Comparison of ENCODE assay signal across 18 cellular contexts in the genomic region with DNA sequence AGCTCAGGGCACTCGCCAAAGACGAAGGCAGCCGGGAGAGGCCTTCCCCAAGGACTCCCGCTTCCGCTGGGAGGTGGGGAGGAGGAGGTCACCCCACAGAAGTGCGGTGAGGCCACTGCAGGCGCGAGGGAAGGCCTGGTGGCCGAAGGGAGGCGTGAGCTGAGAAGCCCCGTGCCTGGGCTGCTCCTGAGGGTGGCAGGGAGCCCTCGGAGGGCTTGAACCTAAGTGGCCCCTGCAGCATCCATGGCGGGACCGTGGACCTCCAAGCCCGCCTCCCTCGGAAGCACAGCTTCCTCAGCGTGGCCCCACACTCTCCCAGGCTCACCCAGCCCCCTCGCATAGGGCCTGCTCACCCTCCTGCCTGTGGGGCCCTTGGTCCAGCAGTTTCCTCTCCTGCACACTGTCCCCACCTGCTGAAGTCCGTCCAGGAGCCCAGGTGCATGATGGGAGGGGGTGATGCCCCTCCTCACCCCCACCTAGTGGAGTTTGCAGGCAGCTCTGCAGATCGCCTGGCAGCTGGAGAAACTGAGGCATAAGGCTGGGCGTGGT. TPM values are rescaled to one million over a fixed set of nuclear protein-coding genes. Genes with fewer than 3 reads are reported as not detected.
DNase-seq lines count a peak whose midpoint lies in the region; ATAC-seq, FAIRE-seq and TF ChIP-seq lines count a peak whose summit lies in the region.
"Had no signal": no experiment of that assay in that cellular context is flagged by ENCODE, and none has a peak within 500 bp of the region (broad histone marks: within the 10 kb centered on the region; RNA-seq: fewer than 3 reads in every experiment).

No MANE protein-coding gene starts in this region.

- H3K27me3 ChIP-seq in mesenchymal stem cell (ENCODE audit: control insufficient read depth in 1 of 2, insufficient read depth in 1 of 2, low read length in 2 of 2): peaks cover 8 to 72% of the 10 kb centered on the region in 2 experiments
- peaks cover 7% of the 10 kb centered on the region; the same call in 1 of the 2 replicates for H3K27me3 ChIP-seq in GM23248 (replicated peaks; ENCODE audit: insufficient read depth)

- DNase-seq in DMS 273 (lab: John Stamatoyannopoulos, UW; ENCODE audit: unreplicated experiment): peak; percentile 59
- no peak for DNase-seq in DMS 273 treated with DMSO at 0.1 percent for 48 hours (lab: John Stamatoyannopoulos, UW)
- peak; percentile 71 for DNase-seq in H54 (ENCODE audit: insufficient read length, low spot score)
- peak; percentile 26 for DNase-seq in RPMI7951 (ENCODE audit: low read depth)
- DNase-seq in mesenchymal stem cell: no peak
- no peak for DNase-seq in GM23248
- no peak for DNase-seq in medulla oblongata (ENCODE audit: extremely low spot score)
- DNase-seq: C1 segment of cervical spinal cord, MM.1S, NCI-H1417 treated with DMSO at 0.1 percent for 48 hours, NCI-H1930, NCI-H2227 treated with DMSO at 0.1 percent for 48 hours, NCI-H526 had no signal

- no peak for TF ChIP-seq POLR2A in H54 (IDR thresholded peaks at IDR 0.05; ENCODE audit: low read depth, low read length)

- no peak overlapping the region for H3K4ac ChIP-seq in mesenchymal stem cell (ENCODE audit: low read depth in 1 of 2, low read length in 2 of 2)

- no peak overlapping the region for H3K4me2 ChIP-seq in mesenchymal stem cell (ENCODE audit: low read length, poor library complexity, severe bottlenecking)
- no peak overlapping the region for H3K4me2 ChIP-seq in GM23248 (ENCODE audit: unreplicated experiment)

- no peak for ATAC-seq in GM21390 (IDR thresholded peaks at IDR 0.05; ENCODE audit: unreplicated experiment)

- peak overlapping the region; percentile 60 for H2AK5ac ChIP-seq in mesenchymal stem cell (ENCODE audit: low read length, severe bottlenecking)

- peaks cover 36% of the 10 kb centered on the region for H3K4me1 ChIP-seq in mesenchymal stem cell (ENCODE audit: control insufficient read depth, insufficient read depth, low read depth, low read length)
- no peaks in the 10 kb centered on the region for H3K4me1 ChIP-seq in GM23248 (ENCODE audit: insufficient read depth)

- H3K14ac ChIP-seq in mesenchymal stem cell (ENCODE audit: low read length in 2 of 2): no peak overlapping the region

- H3K9me3 ChIP-seq in mesenchymal stem cell (ENCODE audit: control insufficient read depth, low read length): no peaks in the 10 kb centered on the region
- H3K9me3 ChIP-seq in GM23248 (ENCODE audit: low read depth): no peaks in the 10 kb centered on the region

- H3K9me2 ChIP-seq in GM23248 (ENCODE audit: insufficient read depth): no peaks in the 10 kb centered on the region

- H3K9ac ChIP-seq in mesenchymal stem cell (ENCODE audit: low read length) (no peak overlapping the region), GM23248 (no peak overlapping the region)

- no peaks in the 10 kb centered on the region for H3K79me1 ChIP-seq in mesenchymal stem cell (replicated peaks; ENCODE audit: low read length, poor library complexity, severe bottlenecking)

- H2BK5ac ChIP-seq in mesenchymal stem cell (ENCODE audit: low read depth, low read length, poor library complexity, severe bottlenecking): no peak overlapping the region

- H3K36me3 ChIP-seq in mesenchymal stem cell (ENCODE audit: control insufficient read depth in 1 of 2, insufficient read depth in 2 of 2, low read depth in 1 of 2, low read length in 2 of 2) (no peaks in the 10 kb centered on the region), GM23248 (ENCODE audit: low read depth) (no peaks in the 10 kb centered on the region)

- H3K23ac ChIP-seq in mesenchymal stem cell (ENCODE audit: low read length in 2 of 2): no peak overlapping the region

- no peak overlapping the region for H3K18ac ChIP-seq in mesenchymal stem cell (ENCODE audit: low read depth in 1 of 2, low read length in 2 of 2)

- H2BK120ac ChIP-seq in mesenchymal stem cell (ENCODE audit: low read depth, low read length): no peak overlapping the region

- no peak overlapping the region for H3K4me3 ChIP-seq in mesenchymal stem cell (ENCODE audit: insufficient read depth in 1 of 2, low read depth in 1 of 2, low read length in 2 of 2)
- no peak overlapping the region for H3K4me3 ChIP-seq in GM23248

- 75% methylated on average over 21 of the region's 21 CpGs for WGBS in mesenchymal stem cell
- WGBS in GM23248 (ENCODE audit: low coverage in 1 of 2, low lambda C conversion rate in 2 of 2, missing lambda C conversion rate in 2 of 2), 2 experiments: 60 to 62% methylated on average over 19 to 21 of the region's 21 CpGs

- H3K79me2 ChIP-seq in GM23248 (ENCODE audit: insufficient read depth): no peaks in the 10 kb centered on the region

- in situ Hi-C loops in GM23248 (cut with MboI): no loop called here

- no peak overlapping the region for H2AFZ ChIP-seq in mesenchymal stem cell (ENCODE audit: low read depth, low read length)
- no peak overlapping the region for H2AFZ ChIP-seq in GM23248

- FAIRE-seq in H54 (lab: Jason Lieb, UNC): no peak
- FAIRE-seq: GM19239 had no signal

- H2BK12ac ChIP-seq in mesenchymal stem cell (ENCODE audit: low read length in 2 of 2): no peak overlapping the region

- H3F3A ChIP-seq in GM23248 (ENCODE audit: insufficient read depth): no peaks in the 10 kb centered on the region

- no peaks in the 10 kb centered on the region for H4K20me1 ChIP-seq in GM23248 (ENCODE audit: insufficient read depth)

- no peak overlapping the region for H2BK15ac ChIP-seq in mesenchymal stem cell (ENCODE audit: low read depth, poor library complexity, severe bottlenecking)

- H3K27ac ChIP-seq in mesenchymal stem cell (ENCODE audit: low read length, poor library complexity, severe bottlenecking) (no peak overlapping the region), GM23248 (no peak overlapping the region)
- H3K27ac ChIP-seq: 22Rv1 had no signal

- no peak overlapping the region for H4K8ac ChIP-seq in mesenchymal stem cell (ENCODE audit: low read length)

- H4K91ac ChIP-seq in mesenchymal stem cell (ENCODE audit: low read length): no peak overlapping the region

RNA-seq across cellular contexts. Expression of a gene that starts 25.9 kb away (rescaled TPM):
- total RNA-seq in RPMI7951 (2014; rRNA removed; shearing (Covaris generic)): not detected in 2 replicates
- 0.06 TPM for polyA plus RNA-seq in mesenchymal stem cell (2013, experiment 1 of 2)
- 0.15 TPM for polyA plus RNA-seq in mesenchymal stem cell (2013, experiment 2 of 2)
- not detected in 2 replicates for total RNA-seq in GM23248 (2014; rRNA removed; shearing (Covaris generic))
- polyA plus RNA-seq in GM23248 (2016; fragmentation: Nextera tagmentation; extraction: Ambion mirVana): not detected in 2 replicates
- total RNA-seq: OCI-LY7; T-helper 2 cell treated with Interferon-gamma antibody and Interleukin-4, amounts not matched to agents 100 ng/mL and 5 ng/mL, for 36 hours had no signal

RNA-seq across cellular contexts. Expression of a gene that starts 36.3 kb away (rescaled TPM):
- total RNA-seq in RPMI7951 (2014; rRNA removed; shearing (Covaris generic)): 57.6 and 92.0 TPM in 2 replicates
- polyA plus RNA-seq in mesenchymal stem cell (2013, experiment 1 of 2): 60.2 TPM
- 59.6 TPM for polyA plus RNA-seq in mesenchymal stem cell (2013, experiment 2 of 2)
- total RNA-seq in GM23248 (2014; rRNA removed; shearing (Covaris generic)): 61.5 and 84.5 TPM in 2 replicates
- polyA plus RNA-seq in GM23248 (2016; fragmentation: Nextera tagmentation; extraction: Ambion mirVana): 67.8 and 81.6 TPM in 2 replicates

RNA-seq across cellular contexts. Expression of a gene that starts 42.5 kb away (rescaled TPM):
- 44.2 and 66.8 TPM in 2 replicates for total RNA-seq in RPMI7951 (2014; rRNA removed; shearing (Covaris generic))
- polyA plus RNA-seq in mesenchymal stem cell (2013, experiment 1 of 2): 118 TPM
- polyA plus RNA-seq in mesenchymal stem cell (2013, experiment 2 of 2): 120 TPM
- 239 and 392 TPM in 2 replicates for total RNA-seq in GM23248 (2014; rRNA removed; shearing (Covaris generic))
- polyA plus RNA-seq in GM23248 (2016; fragmentation: Nextera tagmentation; extraction: Ambion mirVana): 163 and 185 TPM in 2 replicates

Comparison
In these comparisons a context has a peak if more than half of its experiments do, and no peak if none do; other contexts are left out.
1. DNase-seq: peak in DMS 273 (single experiment), H54 (single experiment) and RPMI7951 (single experiment); none in DMS 273 treated with DMSO at 0.1 percent for 48 hours (single experiment), mesenchymal stem cell (single experiment), GM23248 (single experiment) and medulla oblongata (single experiment).